Comparison of ENCODE assay signal across 9 cellular contexts in the genomic region with DNA sequence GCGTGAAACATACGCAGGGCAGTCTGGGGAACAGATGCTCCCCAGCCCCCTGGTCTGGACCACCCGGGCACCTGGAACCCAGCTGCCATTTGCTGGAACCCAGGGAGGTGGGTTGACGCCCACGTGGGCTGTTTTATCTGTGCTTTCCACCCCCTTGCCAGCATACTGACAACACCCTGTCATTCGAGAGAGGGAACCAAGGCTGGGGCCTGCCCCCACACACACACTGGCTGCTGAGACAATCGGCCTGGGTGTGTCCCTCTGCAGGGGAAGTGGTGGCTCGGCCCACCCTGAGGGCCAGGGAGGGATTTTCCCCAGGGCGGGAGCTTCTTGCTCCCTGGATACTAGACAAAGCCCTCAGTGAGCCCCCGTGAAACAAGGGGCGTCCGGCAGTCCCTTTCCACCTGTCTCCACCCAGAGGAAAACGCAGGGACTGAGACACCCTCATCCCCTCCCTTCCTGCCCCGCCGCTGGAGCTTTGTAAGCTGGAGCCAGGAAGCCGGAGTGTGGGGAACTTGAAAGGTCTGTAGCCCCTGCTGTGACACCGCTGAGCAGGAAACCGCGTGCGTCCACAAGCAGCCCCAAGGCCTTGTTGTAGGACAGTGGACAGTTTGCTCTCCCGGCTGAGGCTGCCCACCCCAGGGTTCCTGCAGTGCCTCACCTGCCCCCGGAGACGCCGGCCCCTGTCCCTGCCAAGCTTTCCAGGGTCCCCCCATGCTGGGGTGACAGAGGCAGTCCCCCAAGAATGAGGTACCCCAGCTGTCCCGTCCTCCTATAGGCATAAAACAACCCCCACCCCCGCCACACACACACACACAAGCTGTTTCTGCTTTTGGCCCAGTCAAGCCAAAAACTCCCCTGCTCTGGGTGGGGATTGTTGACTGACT. TPM values are rescaled to one million over a fixed set of nuclear protein-coding genes. Genes with fewer than 3 reads are reported as not detected.
DNase-seq lines count a peak whose midpoint lies in the region; ATAC-seq and TF ChIP-seq lines count a peak whose summit lies in the region.
"Had no signal": no experiment of that assay in that cellular context is flagged by ENCODE, and none has a peak within 500 bp of the region (broad histone marks: within the 10 kb centered on the region; RNA-seq: fewer than 3 reads in every experiment).

No MANE protein-coding gene starts in this region.

- no peaks in the 10 kb centered on the region for H3K36me3 Mint-ChIP-seq in activated T-helper 17 cell treated with anti-CD3 and anti-CD28 coated beads, Interleukin-2, amount 50 U/mL, for 72 hours (ENCODE audit: low read depth)

- peaks cover 6% of the 10 kb centered on the region for H3K4me1 ChIP-seq in iPS-15b (ENCODE audit: control insufficient read depth, insufficient read depth, low read length)

- peak overlapping the region; percentile 49 for H3K4me3 Mint-ChIP-seq in activated T-helper 17 cell treated with anti-CD3 and anti-CD28 coated beads, Interleukin-2, amount 50 U/mL, for 72 hours

- H3K9ac ChIP-seq in iPS-15b (ENCODE audit: low read depth, low read length): no peak overlapping the region

- peak overlapping the region; percentile 64 for H3K4me3 ChIP-seq in NB4 (ENCODE audit: low read depth, low read length)
- peak overlapping the region; percentile 30 for H3K4me3 ChIP-seq in iPS-15b (ENCODE audit: low read depth, low read length)

- no peaks in the 10 kb centered on the region for H3K9me3 Mint-ChIP-seq in activated T-helper 17 cell treated with anti-CD3 and anti-CD28 coated beads, Interleukin-2, amount 50 U/mL, for 72 hours

- H3K36me3 ChIP-seq in iPS-15b (ENCODE audit: control insufficient read depth, insufficient read depth, low read length): no peaks in the 10 kb centered on the region
- H3K36me3 ChIP-seq: neutrophil had no signal

- H3K27ac Mint-ChIP-seq in activated T-helper 17 cell treated with anti-CD3 and anti-CD28 coated beads, Interleukin-2, amount 50 U/mL, for 72 hours: peak overlapping the region; percentile 50

- TF ChIP-seq CTCF in NB4 (IDR thresholded peaks at IDR 0.05; ENCODE audit: low read depth, low read length): no peak

- H3K9me3 ChIP-seq in iPS-15b (ENCODE audit: control insufficient read depth, insufficient read depth, low read length): no peaks in the 10 kb centered on the region
- H3K9me3 ChIP-seq: neutrophil had no signal

- H3K27me3 ChIP-seq in iPS-15b (ENCODE audit: control insufficient read depth, insufficient read depth, low read length): no peaks in the 10 kb centered on the region
- H3K27me3 ChIP-seq: neutrophil had no signal

- peak; percentile 33 for TF ChIP-seq POLR2A in NB4 (IDR thresholded peaks at IDR 0.05; ENCODE audit: extremely low read depth, insufficient read length)

- peak; percentile 56 for DNase-seq in NCI-H748 (lab: John Stamatoyannopoulos, UW; ENCODE audit: unreplicated experiment)
- no peak for DNase-seq in NCI-H748 treated with DMSO at 0.1 percent for 48 hours (lab: John Stamatoyannopoulos, UW)
- DNase-seq in NB4 (ENCODE audit: low read depth): peak; percentile 97
- DNase-seq in stimulated activated CD4-positive, alpha-beta T cell treated with anti-CD3 and anti-CD28 coated beads, TNF-alpha, amount 100 ng/mL, for 4 hours (ENCODE audit: low read depth in 3 of 3): peak in 2 of 3 experiments; percentile 26 to 33
- no peak for DNase-seq in cerebellar cortex (ENCODE audit: low spot score)

- ATAC-seq in activated T-helper 17 cell treated with anti-CD3 and anti-CD28 coated beads, Interleukin-2, amount 50 U/mL, for 72 hours (replicated peaks): peak; percentile 90
- no peak for ATAC-seq in HG02938 (IDR thresholded peaks at IDR 0.05; ENCODE audit: unreplicated experiment)

- peaks cover 10% of the 10 kb centered on the region for H3K4me1 Mint-ChIP-seq in activated T-helper 17 cell treated with anti-CD3 and anti-CD28 coated beads, Interleukin-2, amount 50 U/mL, for 72 hours

- no peaks in the 10 kb centered on the region for H3K27me3 Mint-ChIP-seq in activated T-helper 17 cell treated with anti-CD3 and anti-CD28 coated beads, Interleukin-2, amount 50 U/mL, for 72 hours

RNA-seq across cellular contexts. Expression of a gene that starts 14.1 kb away (rescaled TPM):
- 1 to 10 TPM; 5.6 to 7.9 TPM for total RNA-seq in activated T-helper 17 cell treated with anti-CD3 and anti-CD28 coated beads, Interleukin-2, amount 50 U/mL, for 72 hours

RNA-seq across cellular contexts. Expression of a gene that starts 51.0 kb away (rescaled TPM):
- total RNA-seq in activated T-helper 17 cell treated with anti-CD3 and anti-CD28 coated beads, Interleukin-2, amount 50 U/mL, for 72 hours: under 1 TPM in 1 of 2 donors, not detected in 1; 0.09 TPM

Comparison
In these comparisons a context has a peak if more than half of its experiments do, and no peak if none do; other contexts are left out.
1. DNase-seq: peak in NCI-H748 (single experiment), NB4 (single experiment) and stimulated activated CD4-positive, alpha-beta T cell treated with anti-CD3 and anti-CD28 coated beads, TNF-alpha, amount 100 ng/mL, for 4 hours (2 of 3); none in NCI-H748 treated with DMSO at 0.1 percent for 48 hours (single experiment) and cerebellar cortex (single experiment).